In the genomic region with DNA sequence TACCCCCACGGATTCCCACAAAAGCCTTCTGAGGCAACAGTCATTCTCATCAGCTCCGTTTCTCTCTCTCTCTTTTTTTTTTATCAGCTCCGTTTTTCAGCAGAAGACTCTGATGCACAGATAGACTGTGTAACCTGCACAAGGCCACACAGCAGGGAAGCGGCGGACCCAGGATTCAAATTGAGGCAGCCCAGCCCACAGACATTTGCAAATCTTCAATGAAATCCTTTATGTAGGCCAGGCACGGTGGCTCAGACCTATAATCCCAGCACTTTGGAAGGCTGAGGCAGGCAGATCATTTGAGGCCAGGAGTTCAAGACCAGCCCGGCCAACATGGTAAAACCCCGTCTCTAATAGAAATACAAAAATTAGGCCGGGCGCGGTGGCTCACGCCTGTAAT, we compare ENCODE assay signal across 18 cellular contexts. TPM values are rescaled to one million over a fixed set of nuclear protein-coding genes. Genes with fewer than 3 reads are reported as not detected.
A peak's percentile ranks its signal among the peaks of the same experiment; 100 is the strongest.
DNase-seq lines count a peak whose midpoint lies in the region; ATAC-seq and TF ChIP-seq lines count a peak whose summit lies in the region.
"Had no signal": no experiment of that assay in that cellular context is flagged by ENCODE, and none has a peak within 500 bp of the region (broad histone marks: within the 10 kb centered on the region; RNA-seq: fewer than 3 reads in every experiment).

No MANE protein-coding gene starts in this region.

- H3K27ac ChIP-seq in heart left ventricle (peak overlapping the region in 8 of 12 donors; percentile 61 to 95 (median 87)), HEK293 (ENCODE audit: extremely low read depth, low read depth, low read length) (no peak overlapping the region), spleen (peak overlapping the region in 5 of 8 donors; percentile 66 to 80 (median 69))
- H3K27ac ChIP-seq: A549, C4-2B, HL-60 had no signal

- DNase-seq in heart left ventricle (peak in 1 of 5 donors; percentile 21), Right ventricle myocardium inferior (ENCODE audit: missing footprints) (no peak), spleen (no peak), posterior cingulate gyrus (no peak)
- DNase-seq: BE2C; CD8-positive, alpha-beta T cell; COR-L47; DMS53; GF-D8; HCEC 1CT; IMR-90 had no signal

- no peaks in the 10 kb centered on the region for H3K9me3 ChIP-seq in heart left ventricle
- H3K9me3 ChIP-seq in HEK293 (ENCODE audit: control insufficient read depth, insufficient read depth, low read depth, low read length): no peaks in the 10 kb centered on the region
- no peaks in the 10 kb centered on the region for H3K9me3 ChIP-seq in spleen
- H3K9me3 ChIP-seq: A549, BE2C had no signal

- H3K9me3 Mint-ChIP-seq in nephron: no peaks in the 10 kb centered on the region
- H3K9me3 Mint-ChIP-seq: CD8-positive, alpha-beta T cell had no signal

- H3K27me3 ChIP-seq in heart left ventricle (no peaks in the 10 kb centered on the region), spleen (replicated peaks in 1 of 7) (peaks cover 0 to 27% (median 0%) of the 10 kb centered on the region in 7 donors)
- H3K27me3 ChIP-seq: BE2C had no signal

- no peak overlapping the region for H3K4me3 ChIP-seq in heart left ventricle
- H3K4me3 ChIP-seq in HEK293 (ENCODE audit: low read depth, low read length): no peak overlapping the region
- no peak overlapping the region for H3K4me3 ChIP-seq in spleen
- H3K4me3 ChIP-seq: A549 had no signal

- H3K4me3 Mint-ChIP-seq in nephron: peak overlapping the region in 1 of 3 experiments; percentile 59
- H3K4me3 Mint-ChIP-seq: CD8-positive, alpha-beta T cell had no signal

- peaks cover 0 to 58% (median 22%) of the 10 kb centered on the region in 12 donors for H3K4me1 ChIP-seq in heart left ventricle
- H3K4me1 ChIP-seq in HEK293 (ENCODE audit: control insufficient read depth, insufficient read depth, low read length): peaks cover 18% of the 10 kb centered on the region
- peaks cover 0 to 58% (median 37%) of the 10 kb centered on the region in 6 donors for H3K4me1 ChIP-seq in spleen
- H3K4me1 ChIP-seq: A549, BE2C had no signal

- peaks cover 5% of the 10 kb centered on the region for H3K27me3 Mint-ChIP-seq in nephron (ENCODE audit: low read depth)

- H3K36me3 Mint-ChIP-seq in nephron (ENCODE audit: low read depth): no peaks in the 10 kb centered on the region
- H3K36me3 Mint-ChIP-seq: CD8-positive, alpha-beta T cell had no signal

- whole genome bisulfite sequencing in heart left ventricle, 4 donors: 80 to 94% (median 89%) methylated on average over 12 of the region's 12 CpGs
- 78 to 92% (median 91%) methylated on average over 12 of the region's 12 CpGs for WGBS in spleen, 5 donors

- intact Hi-C loops in heart left ventricle (cut with DNase I) (loop anchor here in 3 of 10 donors (2.0 to 5.0 kb wide), 2 partner anchors 72 to 83 kb away; no protein-coding TSS in a partner anchor), Right ventricle myocardium inferior (cut with DNase I) (no loop called here), spleen (cut with DNase I; ENCODE audit: low total_unique reads) (no loop called here), posterior cingulate gyrus (cut with DNase I) (no loop called here)

- no peak for ATAC-seq in heart left ventricle
- no peak for ATAC-seq in Right ventricle myocardium inferior
- ATAC-seq in HG02973 (IDR thresholded peaks at IDR 0.05; ENCODE audit: unreplicated experiment): no peak
- ATAC-seq: A549; CD8-positive, alpha-beta T cell had no signal

- TF ChIP-seq CTCF in heart left ventricle (IDR thresholded peaks at IDR 0.05): no peak
- TF ChIP-seq CTCF in HEK293 (tag by site-specific recombination; IDR thresholded peaks at IDR 0.05): no peak
- no peak for TF ChIP-seq CTCF in nephron (IDR thresholded peaks at IDR 0.05; ENCODE audit: unreplicated experiment in 3 of 3)
- no peak for TF ChIP-seq CTCF in spleen (IDR thresholded peaks at IDR 0.05 in 8 of 11, conservative IDR thresholded peaks at IDR 0.05 in 3 of 11)

- TF ChIP-seq POLR2A in heart left ventricle (IDR thresholded peaks at IDR 0.05) (no peak), spleen (IDR thresholded peaks at IDR 0.05) (no peak)

- H3K27ac Mint-ChIP-seq in nephron: peak overlapping the region; percentile 66 to 87 (median 83)
- H3K27ac Mint-ChIP-seq: CD8-positive, alpha-beta T cell had no signal

- peaks cover 61% of the 10 kb centered on the region for H3K4me1 Mint-ChIP-seq in nephron

- POLR2A ChIA-PET in HEK293 (lab: Yijun Ruan, JAX): no interaction called here

- CTCF ChIA-PET in HEK293 (lab: Yijun Ruan, JAX): interaction anchor here (0.6 to 3.1 kb wide), 3 partner anchors 9 to 918 kb away, joined by 4 to 18 read pairs (median 5); no protein-coding TSS in a partner anchor

- no peaks in the 10 kb centered on the region for H3K36me3 ChIP-seq in heart left ventricle
- no peaks in the 10 kb centered on the region for H3K36me3 ChIP-seq in HEK293 (ENCODE audit: control insufficient read depth in 2 of 2, insufficient read depth in 1 of 2, low read length in 2 of 2)
- H3K36me3 ChIP-seq in spleen: no peaks in the 10 kb centered on the region
- H3K36me3 ChIP-seq: BE2C had no signal

TF ChIP-seq in HEK293, 187 proteins besides CTCF, POLR2A, EP300 and RAD21:
- no peak for TF ChIP-seq ZNF670 (tag by site-specific recombination; IDR thresholded peaks at IDR 0.05; ENCODE audit: low read depth)
- 0 out of 2 replicates have a peak, but pooled peaks have one; percentile 5 for TF ChIP-seq ZNF768 (tag by site-specific recombination; IDR thresholded peaks at IDR 0.05)
- TF ChIP-seq ZNF239 (tag by site-specific recombination; IDR thresholded peaks at IDR 0.05): no peak

RNA-seq across cellular contexts. Expression of a gene that starts 2.4 kb away (rescaled TPM):
- total RNA-seq in heart left ventricle (10 to 100 TPM in 8 of 9 donors, 1 to 10 TPM in 1; 9.7 to 24.0 (median 16.1) TPM), Right ventricle myocardium inferior (11.1 TPM), spleen (10 to 100 TPM in 6 of 7 donors, 1 to 10 TPM in 1; 4.1 to 46.9 (median 32.9) TPM)
- polyA plus RNA-seq in heart left ventricle (10 to 100 TPM; 11.6 to 17.0 TPM), spleen (10 to 100 TPM in 1 of 3 donors, 1 to 10 TPM in 2; 5.6 to 14.8 (median 7.5) TPM)
- total RNA-seq: H4 had no signal
- polyA plus RNA-seq: A549 had no signal
